In the genomic region with DNA sequence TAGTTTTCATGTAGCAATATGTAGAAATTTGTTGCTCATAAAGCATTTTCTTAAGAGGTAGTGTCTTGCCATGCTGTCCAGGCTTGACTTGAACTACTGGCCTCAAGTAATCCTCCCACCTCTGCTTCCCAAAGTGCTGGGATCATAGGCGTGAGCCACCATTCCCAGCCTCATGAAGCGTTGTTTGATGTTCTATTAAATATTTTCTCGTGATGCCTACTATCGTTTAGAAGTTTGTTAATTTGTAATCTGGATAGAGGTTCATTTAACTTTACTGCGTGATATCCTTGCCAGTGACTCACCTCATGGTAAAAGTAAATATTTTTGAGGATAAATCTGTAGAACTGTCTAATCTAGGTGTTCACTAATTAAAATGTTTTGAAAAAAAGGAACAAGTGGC, we compare ENCODE assay signal across 11 cellular contexts.
"Had no signal": no experiment of that assay in that cellular context is flagged by ENCODE, and none has a peak within 500 bp of the region (broad histone marks: within the 10 kb centered on the region; RNA-seq: fewer than 3 reads in every experiment).

No MANE protein-coding gene starts in this region.

- H3K36me3 ChIP-seq: tibial artery had no signal

- H3K27ac Mint-ChIP-seq: activated CD4-positive, alpha-beta memory T cell treated with anti-CD3 and anti-CD28 coated beads, Interleukin-2, amount 10 ng/mL, durations not matched to agents 7 days and 5 days; T-cell had no signal

- H3K4me3 ChIP-seq: tibial artery had no signal

- H3K27me3 ChIP-seq: tibial artery had no signal

- H3K9me3 Mint-ChIP-seq: activated CD4-positive, alpha-beta memory T cell treated with anti-CD3 and anti-CD28 coated beads, Interleukin-2, amount 10 ng/mL, durations not matched to agents 7 days and 5 days; T-cell had no signal

- ATAC-seq: T-cell had no signal

- H3K27me3 Mint-ChIP-seq: activated CD4-positive, alpha-beta memory T cell treated with anti-CD3 and anti-CD28 coated beads, Interleukin-2, amount 10 ng/mL, durations not matched to agents 7 days and 5 days; T-cell had no signal

- DNase-seq: activated CD4-positive, alpha-beta memory T cell treated with anti-CD3 and anti-CD28 coated beads, Interleukin-2, amount 10 ng/mL, durations not matched to agents 7 days and 5 days; activated T-cell treated with anti-CD3 and anti-CD28 coated beads, Interleukin-2, amount 50 U/mL, for 48 hours; caudate nucleus; cortex of kidney; effector CD8-positive, alpha-beta T cell; small intestine; T-cell; T1000; tibial artery had no signal

- H3K36me3 Mint-ChIP-seq: T-cell had no signal

- H3K27ac ChIP-seq: parathyroid adenoma, VCaP had no signal

- H3K4me1 ChIP-seq: parathyroid adenoma had no signal

- H3K4me1 Mint-ChIP-seq: T-cell had no signal

- H3K9me3 ChIP-seq: tibial artery had no signal

- H3K4me3 Mint-ChIP-seq: activated CD4-positive, alpha-beta memory T cell treated with anti-CD3 and anti-CD28 coated beads, Interleukin-2, amount 10 ng/mL, durations not matched to agents 7 days and 5 days; T-cell had no signal
